In the genomic region with DNA sequence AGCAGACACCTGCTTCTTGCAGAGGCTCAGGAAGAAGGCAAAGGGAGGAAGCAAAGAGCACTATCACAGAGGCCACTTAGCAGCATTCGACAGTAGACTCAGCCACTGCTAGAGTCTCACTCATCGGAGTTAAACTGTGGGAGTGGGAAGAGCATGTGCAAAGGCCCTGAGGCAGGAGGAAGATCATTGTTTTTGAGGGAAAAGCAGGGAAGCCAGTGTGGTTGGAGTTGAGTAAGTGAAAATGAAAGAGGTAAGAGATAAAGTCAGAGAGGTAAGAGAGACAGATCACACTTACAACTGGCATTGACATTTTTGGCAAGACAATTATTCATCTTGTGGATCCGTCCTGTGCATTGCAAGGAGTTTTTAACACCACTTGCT, we compare ENCODE assay signal across 15 cellular contexts. TPM values are rescaled to one million over a fixed set of nuclear protein-coding genes. Genes with fewer than 3 reads are reported as not detected.
"Had no signal": no experiment of that assay in that cellular context is flagged by ENCODE, and none has a peak within 500 bp of the region (broad histone marks: within the 10 kb centered on the region; RNA-seq: fewer than 3 reads in every experiment).

No MANE protein-coding gene starts in this region.

- DNase-seq: activated B cell treated with CpG ODN at 0.5 μM for 24 hours; activated effector memory CD4-positive, alpha-beta T cell treated with Interleukin-2 at 50 U/mL for 16 hours; NCI-H524 treated with DMSO at 0.1 percent for 48 hours had no signal

- FAIRE-seq: colon had no signal

- H3K9me3 ChIP-seq: Peyer's patch, SJSA1 had no signal

- H3K4me1 Mint-ChIP-seq: activated B cell treated with CpG ODN at 0.5 μM for 24 hours; activated CD4-positive, alpha-beta memory T cell treated with anti-CD3 and anti-CD28 coated beads, Interleukin-2, amount 10 ng/mL, durations not matched to agents 7 days and 5 days; activated naive CD4-positive, alpha-beta T cell treated with anti-CD3 and anti-CD28 coated beads, Interleukin-2, amount 10 ng/mL, durations not matched to agents 7 days and 5 days; activated naive CD8-positive, alpha-beta T cell treated with anti-CD3 and anti-CD28 coated beads, Interleukin-2, amount 50 U/mL, for 24 hours; brain had no signal

- ATAC-seq: activated CD8-positive, alpha-beta memory T cell treated with anti-CD3 and anti-CD28 coated beads, Interleukin-2, amount 10 ng/mL, durations not matched to agents 7 days and 5 days had no signal

- H3K36me3 Mint-ChIP-seq: activated CD8-positive, alpha-beta memory T cell treated with anti-CD3 and anti-CD28 coated beads, Interleukin-2, amount 10 ng/mL, durations not matched to agents 7 days and 5 days; activated naive CD4-positive, alpha-beta T cell treated with anti-CD3 and anti-CD28 coated beads, Interleukin-2, amount 10 ng/mL, durations not matched to agents 7 days and 5 days; activated naive CD8-positive, alpha-beta T cell; brain had no signal

- H3K36me3 ChIP-seq: Peyer's patch, SJSA1 had no signal

- H3K27ac Mint-ChIP-seq: activated B cell treated with CpG ODN at 0.5 μM for 24 hours; activated CD4-positive, alpha-beta memory T cell treated with anti-CD3 and anti-CD28 coated beads, Interleukin-2, amount 10 ng/mL, durations not matched to agents 7 days and 5 days; activated CD8-positive, alpha-beta memory T cell treated with anti-CD3 and anti-CD28 coated beads, Interleukin-2, amount 10 ng/mL, durations not matched to agents 7 days and 5 days; activated naive CD4-positive, alpha-beta T cell treated with anti-CD3 and anti-CD28 coated beads, Interleukin-2, amount 10 ng/mL, durations not matched to agents 7 days and 5 days; activated naive CD8-positive, alpha-beta T cell; activated naive CD8-positive, alpha-beta T cell treated with anti-CD3 and anti-CD28 coated beads, Interleukin-2, amount 50 U/mL, for 24 hours had no signal

- H3K27me3 ChIP-seq: Peyer's patch, SJSA1 had no signal

- H3K27ac ChIP-seq: Peyer's patch, SJSA1, VCaP had no signal

- H3K4me3 ChIP-seq: SJSA1 had no signal

- H3K4me3 Mint-ChIP-seq: activated B cell treated with CpG ODN at 0.5 μM for 24 hours; activated CD4-positive, alpha-beta memory T cell treated with anti-CD3 and anti-CD28 coated beads, Interleukin-2, amount 10 ng/mL, durations not matched to agents 7 days and 5 days; activated CD8-positive, alpha-beta memory T cell treated with anti-CD3 and anti-CD28 coated beads, Interleukin-2, amount 10 ng/mL, durations not matched to agents 7 days and 5 days; activated naive CD4-positive, alpha-beta T cell treated with anti-CD3 and anti-CD28 coated beads, Interleukin-2, amount 10 ng/mL, durations not matched to agents 7 days and 5 days; activated naive CD8-positive, alpha-beta T cell; activated naive CD8-positive, alpha-beta T cell treated with anti-CD3 and anti-CD28 coated beads, Interleukin-2, amount 50 U/mL, for 24 hours; brain had no signal

- H3K9me3 Mint-ChIP-seq: activated B cell treated with CpG ODN at 0.5 μM for 24 hours; activated CD4-positive, alpha-beta memory T cell treated with anti-CD3 and anti-CD28 coated beads, Interleukin-2, amount 10 ng/mL, durations not matched to agents 7 days and 5 days; activated naive CD4-positive, alpha-beta T cell treated with anti-CD3 and anti-CD28 coated beads, Interleukin-2, amount 10 ng/mL, durations not matched to agents 7 days and 5 days; activated naive CD8-positive, alpha-beta T cell treated with anti-CD3 and anti-CD28 coated beads, Interleukin-2, amount 50 U/mL, for 24 hours had no signal

- H3K27me3 Mint-ChIP-seq: activated naive CD4-positive, alpha-beta T cell treated with anti-CD3 and anti-CD28 coated beads, Interleukin-2, amount 10 ng/mL, durations not matched to agents 7 days and 5 days had no signal

RNA-seq across cellular contexts. Expression of a gene that starts 41.1 kb away (rescaled TPM):
- total RNA-seq: activated B cell treated with CpG ODN at 0.5 μM for 24 hours; activated CD4-positive, alpha-beta memory T cell treated with anti-CD3 and anti-CD28 coated beads, Interleukin-2, amount 10 ng/mL, durations not matched to agents 7 days and 5 days; activated CD8-positive, alpha-beta memory T cell treated with anti-CD3 and anti-CD28 coated beads, Interleukin-2, amount 10 ng/mL, durations not matched to agents 7 days and 5 days; cerebellum; PC-3 had no signal

RNA-seq across cellular contexts. Expression of a gene that starts 42.8 kb away (rescaled TPM):
- total RNA-seq: activated B cell treated with CpG ODN at 0.5 μM for 24 hours; activated CD4-positive, alpha-beta memory T cell treated with anti-CD3 and anti-CD28 coated beads, Interleukin-2, amount 10 ng/mL, durations not matched to agents 7 days and 5 days; activated CD8-positive, alpha-beta memory T cell treated with anti-CD3 and anti-CD28 coated beads, Interleukin-2, amount 10 ng/mL, durations not matched to agents 7 days and 5 days; cerebellum; PC-3 had no signal
